ENCODE assay signal across 9 cellular contexts in genomic region chr22:39244073-39244495, GRCh38. TPM values are rescaled to one million over a fixed set of nuclear protein-coding genes. Genes with fewer than 3 reads are reported as not detected.
A peak's percentile ranks its signal among the peaks of the same experiment; 100 is the strongest.
DNase-seq lines count a peak whose midpoint lies in the region; ATAC-seq lines count a peak whose summit lies in the region.
"Had no signal": no experiment of that assay in that cellular context is flagged by ENCODE, and none has a peak within 500 bp of the region (broad histone marks: within the 10 kb centered on the region; RNA-seq: fewer than 3 reads in every experiment).

No MANE protein-coding gene starts in this region.

- H3K27ac Mint-ChIP-seq in activated T-cell treated with anti-CD3 and anti-CD28 coated beads, Interleukin-2, amount 50 U/mL, for 72 hours, result no peak overlapping the region
- no peak overlapping the region for H3K27ac Mint-ChIP-seq in stimulated activated naive CD8-positive, alpha-beta T cell treated with anti-CD3 and anti-CD28 coated beads, Interleukin-15, amount 100 ng/mL, for 72 hours

- peaks cover 0 to 4% of the 10 kb centered on the region in 2 donors for H3K36me3 Mint-ChIP-seq in activated T-cell treated with anti-CD3 and anti-CD28 coated beads, Interleukin-2, amount 50 U/mL, for 72 hours (ENCODE audit: insufficient read depth in 2 of 2)

- peaks cover 55% of the 10 kb centered on the region for H3K27me3 Mint-ChIP-seq in activated T-cell treated with anti-CD3 and anti-CD28 coated beads, Interleukin-2, amount 50 U/mL, for 72 hours (ENCODE audit: low read depth)
- peaks cover 92% of the 10 kb centered on the region for H3K27me3 Mint-ChIP-seq in stimulated activated naive CD8-positive, alpha-beta T cell treated with anti-CD3 and anti-CD28 coated beads, Interleukin-15, amount 100 ng/mL, for 72 hours

- peaks cover 38% of the 10 kb centered on the region for H3K4me1 Mint-ChIP-seq in activated T-cell treated with anti-CD3 and anti-CD28 coated beads, Interleukin-2, amount 50 U/mL, for 72 hours (ENCODE audit: low read depth)
- peaks cover 63% of the 10 kb centered on the region for H3K4me1 Mint-ChIP-seq in stimulated activated naive CD8-positive, alpha-beta T cell treated with anti-CD3 and anti-CD28 coated beads, Interleukin-15, amount 100 ng/mL, for 72 hours

- DNase-seq in DMS53 (lab: John Stamatoyannopoulos, UW) (peak; percentile 68), DMS53 treated with DMSO at 0.1 percent for 48 hours (lab: John Stamatoyannopoulos, UW; ENCODE audit: unreplicated experiment) (no peak), NCI-H345 treated with DMSO at 0.1 percent for 48 hours (lab: John Stamatoyannopoulos, UW; ENCODE audit: unreplicated experiment) (no peak), NCI-H1105 (lab: John Stamatoyannopoulos, UW) (no peak)
- DNase-seq in activated T-cell treated with anti-CD3 and anti-CD28 coated beads, Interleukin-2, amount 50 U/mL, for 72 hours, result peak in 1 of 2 donors; percentile 29
- no peak for DNase-seq in stimulated activated naive CD8-positive, alpha-beta T cell treated with anti-CD3 and anti-CD28 coated beads, Interleukin-15, amount 100 ng/mL, for 72 hours
- DNase-seq: stimulated activated CD4-positive, alpha-beta T cell treated with anti-CD3 and anti-CD28 coated beads, Interleukin-2, amount 100 ng/mL, for 24 hours had no signal

- H3K4me3 ChIP-seq in iPS-18c (ENCODE audit: insufficient read depth, low read depth, low read length), result peak overlapping the region; percentile 49

- no peak for ATAC-seq in activated T-cell treated with anti-CD3 and anti-CD28 coated beads, Interleukin-2, amount 50 U/mL, for 72 hours (replicated peaks in 1 of 2)
- no peak for ATAC-seq in stimulated activated naive CD8-positive, alpha-beta T cell treated with anti-CD3 and anti-CD28 coated beads, Interleukin-15, amount 100 ng/mL, for 72 hours
- ATAC-seq in GM19455 (IDR thresholded peaks at IDR 0.05; ENCODE audit: unreplicated experiment), result no peak

- H3K9me3 Mint-ChIP-seq in activated T-cell treated with anti-CD3 and anti-CD28 coated beads, Interleukin-2, amount 50 U/mL, for 72 hours, result no peaks in the 10 kb centered on the region
- no peaks in the 10 kb centered on the region for H3K9me3 Mint-ChIP-seq in stimulated activated naive CD8-positive, alpha-beta T cell treated with anti-CD3 and anti-CD28 coated beads, Interleukin-15, amount 100 ng/mL, for 72 hours

- H3K9me3 ChIP-seq in iPS-18c (ENCODE audit: control insufficient read depth, insufficient read depth, low read length), result no peaks in the 10 kb centered on the region

- H3K4me3 Mint-ChIP-seq in activated T-cell treated with anti-CD3 and anti-CD28 coated beads, Interleukin-2, amount 50 U/mL, for 72 hours, result peak overlapping the region; percentile 77 to 85
- peak overlapping the region; percentile 73 for H3K4me3 Mint-ChIP-seq in stimulated activated naive CD8-positive, alpha-beta T cell treated with anti-CD3 and anti-CD28 coated beads, Interleukin-15, amount 100 ng/mL, for 72 hours

RNA-seq across cellular contexts. Expression of gene PDGFB, which starts 0.7 kb away (rescaled TPM):
- 1 to 10 TPM; 2.9 to 4.6 TPM for total RNA-seq in activated T-cell treated with anti-CD3 and anti-CD28 coated beads, Interleukin-2, amount 50 U/mL, for 72 hours
